ENCODE assay signal across 8 cellular contexts in the genomic region with DNA sequence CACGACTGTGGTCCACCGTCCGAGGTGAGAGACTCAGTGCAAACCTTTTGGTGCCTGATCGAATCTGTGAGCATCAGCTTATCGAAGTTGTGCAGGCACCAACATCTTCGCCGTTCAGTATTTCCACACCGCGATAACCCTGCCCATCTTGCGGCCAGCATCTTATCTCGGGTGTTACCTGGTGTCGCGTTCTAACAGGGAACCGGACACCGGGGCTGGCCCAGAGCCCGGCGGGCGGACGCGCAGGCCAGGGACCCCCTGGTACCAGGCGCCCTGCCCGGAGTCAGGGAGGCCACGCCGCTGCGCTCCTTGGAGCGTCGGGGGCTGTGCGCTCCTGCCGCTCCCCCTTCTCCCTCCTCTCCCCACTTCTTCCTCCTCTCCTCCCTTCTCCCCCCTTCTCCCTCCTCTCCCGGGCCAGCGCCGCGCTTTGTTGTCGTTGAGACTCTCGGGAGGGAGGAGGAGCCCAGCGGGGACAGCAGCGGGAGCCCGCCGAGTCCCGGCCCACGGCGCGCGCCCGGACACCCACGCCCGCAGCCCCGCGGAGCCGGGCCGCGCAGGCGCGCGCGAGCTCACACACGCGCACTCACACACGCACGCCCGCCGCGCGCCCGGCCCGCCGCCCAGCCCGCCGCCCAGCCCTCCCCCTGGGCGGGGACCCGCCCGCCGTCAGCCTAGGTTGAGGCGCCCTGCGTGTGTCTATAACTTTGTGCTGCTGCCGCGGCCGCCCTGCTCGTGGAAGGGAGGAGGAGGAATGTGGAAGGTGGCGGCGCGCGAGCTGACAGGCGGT. TPM values are rescaled to one million over a fixed set of nuclear protein-coding genes. Genes with fewer than 3 reads are reported as not detected.
DNase-seq lines count a peak whose midpoint lies in the region; ATAC-seq and TF ChIP-seq lines count a peak whose summit lies in the region.

No MANE protein-coding gene starts in this region.

- H3K9me3 ChIP-seq in A673 (ENCODE audit: low read depth, low read length, poor library complexity, severe bottlenecking) (no peaks in the 10 kb centered on the region), colonic mucosa (no peaks in the 10 kb centered on the region)

- H3K9me3 Mint-ChIP-seq in activated CD4-positive, alpha-beta T cell treated with anti-CD3 and anti-CD28 coated beads, Interleukin-2, amount 10 ng/mL, durations not matched to agents 24 days and 14 days: no peaks in the 10 kb centered on the region

- DNase-seq in A673 (ENCODE audit: low spot score) (peak; percentile 91), NCI-H526 (lab: John Stamatoyannopoulos, UW) (peak; percentile 79 to 93), colonic mucosa (peak; percentile 93), left lobe of liver (ENCODE audit: low spot score) (peak; percentile 95)
- peak; percentile 96 for DNase-seq in activated CD4-positive, alpha-beta T cell treated with anti-CD3 and anti-CD28 coated beads, Interleukin-2, amount 10 ng/mL, durations not matched to agents 24 days and 14 days
- DNase-seq in stimulated activated CD4-positive, alpha-beta T cell treated with anti-CD3 and anti-CD28 coated beads, Interleukin-2, amount 100 ng/mL, for 24 hours: peak; percentile 80 to 85

- CTCF ChIA-PET in A673 (lab: Charles Lee): no interaction called here

- peak overlapping the region; percentile 88 for H3K4me3 Mint-ChIP-seq in activated CD4-positive, alpha-beta T cell treated with anti-CD3 and anti-CD28 coated beads, Interleukin-2, amount 10 ng/mL, durations not matched to agents 24 days and 14 days

- POLR2A ChIA-PET in A673 (lab: Charles Lee; ENCODE audit: low non-redundant PET): no interaction called here

- TF ChIP-seq CTCF in A673 (conservative IDR thresholded peaks at IDR 0.05; ENCODE audit: low read depth, low read length): no peak
- no peak for TF ChIP-seq CTCF in colonic mucosa (IDR thresholded peaks at IDR 0.05)

- peaks cover 9% of the 10 kb centered on the region for H3K36me3 Mint-ChIP-seq in activated CD4-positive, alpha-beta T cell treated with anti-CD3 and anti-CD28 coated beads, Interleukin-2, amount 10 ng/mL, durations not matched to agents 24 days and 14 days (ENCODE audit: low read depth)

- H3K4me1 ChIP-seq in A673 (ENCODE audit: insufficient read depth, low read length, poor library complexity, severe bottlenecking) (peaks cover 19% of the 10 kb centered on the region), colonic mucosa (peaks cover 6% of the 10 kb centered on the region)

- intact Hi-C loops in A673 (cut with micrococcal nuclease; ENCODE audit: unreplicated experiment): loop anchor here (5.0 kb wide), 3 partner anchors 278 to 513 kb away; no protein-coding TSS in a partner anchor
- intact Hi-C loops in activated CD4-positive, alpha-beta T cell treated with anti-CD3 and anti-CD28 coated beads, Interleukin-2, amount 10 ng/mL, durations not matched to agents 24 days and 14 days (cut with micrococcal nuclease): loop anchor here (1.0 to 10.0 kb wide), 8 partner anchors 324 to 926 kb away; partner anchors contain the start of genes SCML4, SEC63 and ZBTB24
- intact Hi-C loops in colonic mucosa (cut with DNase I): no loop called here

- H3K27ac ChIP-seq in A673 (ENCODE audit: low read depth, low read length, poor library complexity, severe bottlenecking) (peak overlapping the region; percentile 79), colonic mucosa (peak overlapping the region; percentile 100)

- H3K27me3 ChIP-seq in A673 (replicated peaks; ENCODE audit: insufficient read depth, low read depth, low read length, poor library complexity): no peaks in the 10 kb centered on the region
- H3K27me3 ChIP-seq in colonic mucosa: no peaks in the 10 kb centered on the region

- ATAC-seq in GM18868 (IDR thresholded peaks at IDR 0.05; ENCODE audit: unreplicated experiment) (peak; percentile 42), HG03175 (IDR thresholded peaks at IDR 0.05; ENCODE audit: unreplicated experiment) (peak; percentile 39), left lobe of liver (peak; percentile 58)

- peaks cover 24% of the 10 kb centered on the region for H3K4me1 Mint-ChIP-seq in activated CD4-positive, alpha-beta T cell treated with anti-CD3 and anti-CD28 coated beads, Interleukin-2, amount 10 ng/mL, durations not matched to agents 24 days and 14 days

- H3K27me3 Mint-ChIP-seq in activated CD4-positive, alpha-beta T cell treated with anti-CD3 and anti-CD28 coated beads, Interleukin-2, amount 10 ng/mL, durations not matched to agents 24 days and 14 days: peaks cover 37% of the 10 kb centered on the region

- H3K9ac ChIP-seq in colonic mucosa (ENCODE audit: low read depth in 2 of 2, low read length in 2 of 2): peak overlapping the region; percentile 94 to 98

- H3K36me3 ChIP-seq in A673 (ENCODE audit: insufficient read depth, low read length, poor library complexity, severe bottlenecking): no peaks in the 10 kb centered on the region
- H3K36me3 ChIP-seq in colonic mucosa: no peaks in the 10 kb centered on the region

- no TSS peak for BruUV-seq in A673 (replicated peaks; lab: Mats Ljungman, UMichigan)

- peak overlapping the region; percentile 97 for H3K4me3 ChIP-seq in A673 (ENCODE audit: low read depth, low read length, poor library complexity, severe bottlenecking)
- H3K4me3 ChIP-seq in colonic mucosa: peak overlapping the region; percentile 79

- peak overlapping the region; percentile 93 for H3K27ac Mint-ChIP-seq in activated CD4-positive, alpha-beta T cell treated with anti-CD3 and anti-CD28 coated beads, Interleukin-2, amount 10 ng/mL, durations not matched to agents 24 days and 14 days

RNA-seq across cellular contexts. Expression of gene FOXO3, which starts 1.4 kb away (rescaled TPM):
- total RNA-seq in A673 (2021): 16.8 and 19.3 TPM in 2 replicates
- total RNA-seq in activated CD4-positive, alpha-beta T cell treated with anti-CD3 and anti-CD28 coated beads, Interleukin-2, amount 10 ng/mL, durations not matched to agents 24 days and 14 days: 5.9 TPM in 2 replicates
- 10 to 100 TPM; 33.4 to 61.7 TPM for total RNA-seq in colonic mucosa
- 22.6 TPM for total RNA-seq in left lobe of liver

Comparison
In these comparisons a context has a peak if more than half of its experiments do, and no peak if none do; other contexts are left out.
1. Peak in every context shown above with its lines: DNase-seq, ATAC-seq, H3K4me3 ChIP-seq and H3K27ac ChIP-seq.